ENCODE assay signal across 8 cellular contexts in the genomic region with DNA sequence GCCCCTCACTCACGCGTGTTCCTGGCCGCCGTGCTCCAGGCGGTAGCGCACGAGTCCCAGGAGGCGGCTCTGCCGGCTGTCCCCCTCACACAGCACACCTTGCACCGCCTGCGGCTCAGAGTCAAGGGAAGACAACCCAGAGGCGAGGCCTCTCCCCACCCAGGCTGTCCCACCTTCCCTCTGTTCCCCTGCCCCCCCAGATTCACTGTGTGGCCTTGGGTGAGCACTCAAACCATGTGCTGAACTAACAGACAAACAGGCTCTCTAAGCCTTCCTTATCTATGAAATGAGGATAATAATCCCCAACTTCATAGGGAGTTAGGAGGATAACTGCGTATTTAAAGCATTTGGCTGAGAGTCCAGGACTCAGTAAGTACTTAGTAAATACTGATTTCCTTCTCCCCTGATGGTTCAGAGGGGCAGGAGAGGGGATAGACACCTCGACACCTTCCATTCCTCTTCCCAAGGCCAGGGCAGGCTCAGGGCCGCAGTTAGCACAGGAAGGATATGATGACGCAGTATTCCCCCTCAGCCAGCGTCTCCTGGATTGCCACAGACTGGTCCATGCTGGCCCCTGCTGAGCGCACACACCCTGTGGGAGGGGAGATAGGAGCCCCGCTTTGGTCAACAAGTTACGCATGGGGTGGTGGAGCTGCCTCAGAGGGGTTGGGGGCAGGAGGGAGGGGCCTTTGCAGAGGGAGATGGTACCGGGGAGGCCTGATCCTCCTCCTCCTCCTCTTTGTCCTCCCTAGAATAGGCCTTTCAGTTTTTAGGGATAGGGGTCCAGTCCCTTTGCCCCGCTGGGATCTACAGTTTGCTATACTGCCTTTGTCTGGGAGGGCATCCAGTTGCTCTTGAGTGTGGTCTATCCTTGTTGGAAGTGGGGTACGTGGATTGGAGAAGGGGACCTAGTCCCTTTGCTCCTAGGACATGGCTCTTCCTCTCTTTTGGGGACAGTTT. TPM values are rescaled to one million over a fixed set of nuclear protein-coding genes. Genes with fewer than 3 reads are reported as not detected.
DNase-seq lines count a peak whose midpoint lies in the region; ATAC-seq and TF ChIP-seq lines count a peak whose summit lies in the region.

No MANE protein-coding gene starts in this region.

- no peaks in the 10 kb centered on the region for H3K79me2 ChIP-seq in neural cell (replicated peaks; ENCODE audit: insufficient read depth, low read length)

- TF ChIP-seq CTCF in CD14-positive monocyte (IDR thresholded peaks at IDR 0.05) = no peak
- no peak for TF ChIP-seq CTCF in HEK293 (tag by site-specific recombination; IDR thresholded peaks at IDR 0.05)
- no peak for TF ChIP-seq CTCF in activated B cell treated with CpG ODN at 0.5 μM for 24 hours (IDR thresholded peaks at IDR 0.05)
- no peak for TF ChIP-seq CTCF in neural cell (IDR thresholded peaks at IDR 0.05; ENCODE audit: poor library complexity, severe bottlenecking)

- H3K4me1 ChIP-seq in HEK293 (ENCODE audit: control insufficient read depth, insufficient read depth, low read length) = no peaks in the 10 kb centered on the region

- no peaks in the 10 kb centered on the region for H3K9me3 ChIP-seq in HEK293 (ENCODE audit: control insufficient read depth, insufficient read depth, low read depth, low read length)
- no peaks in the 10 kb centered on the region for H3K9me3 ChIP-seq in neural cell (ENCODE audit: low read length)

- DNase-seq in CD14-positive monocyte (ENCODE audit: low spot score) (no peak), activated B cell treated with CpG ODN at 0.5 μM for 24 hours (no peak), foreskin melanocyte (peak; percentile 29), NCI-H345 (lab: John Stamatoyannopoulos, UW) (no peak), SK-N-DZ (ENCODE audit: low spot score) (no peak)

- ATAC-seq in activated B cell treated with CpG ODN at 0.5 μM for 24 hours (ENCODE audit: low read depth) = no peak
- no peak for ATAC-seq in HG03108 (IDR thresholded peaks at IDR 0.05; ENCODE audit: unreplicated experiment)

- H3K36me3 ChIP-seq in HEK293 (ENCODE audit: control insufficient read depth in 2 of 2, insufficient read depth in 1 of 2, low read length in 2 of 2) (peaks cover 0 to 12% of the 10 kb centered on the region in 2 experiments; a peak in 1 of 3 replicates), neural cell (ENCODE audit: insufficient read depth, low read length) (no peaks in the 10 kb centered on the region)

- no peaks in the 10 kb centered on the region for H3K27me3 ChIP-seq in neural cell (ENCODE audit: insufficient read depth, low read depth, low read length)

- H3F3A ChIP-seq in neural cell (ENCODE audit: insufficient read depth, low read length, poor library complexity, severe bottlenecking) = no peaks in the 10 kb centered on the region

- H3K9me3 Mint-ChIP-seq in CD14-positive monocyte = no peaks in the 10 kb centered on the region
- no peaks in the 10 kb centered on the region for H3K9me3 Mint-ChIP-seq in activated B cell treated with CpG ODN at 0.5 μM for 24 hours

- no peaks in the 10 kb centered on the region for H4K20me1 ChIP-seq in neural cell (ENCODE audit: insufficient read depth)

- peaks cover 14 to 33% of the 10 kb centered on the region in 2 donors for H3K36me3 Mint-ChIP-seq in CD14-positive monocyte
- H3K36me3 Mint-ChIP-seq in activated B cell treated with CpG ODN at 0.5 μM for 24 hours (ENCODE audit: low read depth) = peaks cover 17% of the 10 kb centered on the region

- no peak for TF ChIP-seq RAD21 in neural cell (conservative IDR thresholded peaks at IDR 0.05)

- intact Hi-C loops in CD14-positive monocyte (cut with micrococcal nuclease) (no loop called here), activated B cell treated with CpG ODN at 0.5 μM for 24 hours (cut with micrococcal nuclease) (loop anchor here (5.0 kb wide), 1 partner anchor 254 kb away; a partner anchor contains a TSS)

- no peak for TF ChIP-seq EP300 in neural cell (conservative IDR thresholded peaks at IDR 0.05; ENCODE audit: poor library complexity, severe bottlenecking)

- POLR2A ChIA-PET in HEK293 (lab: Yijun Ruan, JAX) (interaction anchor here (0.5 to 1.4 kb wide), 2 partner anchors 8 to 15 kb away, joined by 4 to 8 read pairs; no protein-coding TSS in a partner anchor), activated B cell treated with CpG ODN at 0.5 μM for 24 hours (lab: Charles Lee) (interaction anchor here (0.6 to 2.5 kb wide), 6 partner anchors 15 to 138 kb away, joined by 3 to 17 read pairs (median 5); a partner anchor contains a TSS)

- H3K4me3 Mint-ChIP-seq in CD14-positive monocyte (peak overlapping the region; percentile 94 to 99), activated B cell treated with CpG ODN at 0.5 μM for 24 hours (peak overlapping the region; percentile 100)

- CTCF ChIA-PET in HEK293 (lab: Yijun Ruan, JAX) = interaction anchor here (1.1 kb wide), 1 partner anchor 13 kb away, joined by 4 read pairs; no protein-coding TSS in a partner anchor
- CTCF ChIA-PET in activated B cell treated with CpG ODN at 0.5 μM for 24 hours (lab: Charles Lee) = no interaction called here

- peak overlapping the region; percentile 74 for H2AFZ ChIP-seq in neural cell (ENCODE audit: low read depth, low read length)

- H3K4me1 Mint-ChIP-seq in CD14-positive monocyte (peaks cover 36% of the 10 kb centered on the region), activated B cell treated with CpG ODN at 0.5 μM for 24 hours (peaks cover 23% of the 10 kb centered on the region)

- no peaks in the 10 kb centered on the region for H3K27me3 Mint-ChIP-seq in CD14-positive monocyte (ENCODE audit: low read depth in 3 of 3)
- H3K27me3 Mint-ChIP-seq in activated B cell treated with CpG ODN at 0.5 μM for 24 hours = no peaks in the 10 kb centered on the region

- H3K4me3 ChIP-seq in HEK293 (ENCODE audit: low read depth, low read length) = peak overlapping the region; percentile 78
- peak overlapping the region; percentile 94 for H3K4me3 ChIP-seq in neural cell (ENCODE audit: low read length)

- peak overlapping the region; percentile 44; the same call in 1 of the 2 replicates for H3K27ac ChIP-seq in HEK293 (ENCODE audit: extremely low read depth, low read depth, low read length)
- H3K27ac ChIP-seq in neural cell (ENCODE audit: low read length) = peak overlapping the region; percentile 31

- peak overlapping the region; percentile 76 for H3K9ac ChIP-seq in neural cell (ENCODE audit: low read length)

- H3K4me2 ChIP-seq in neural cell (ENCODE audit: low read length) = peak overlapping the region; percentile 96

- H3K27ac Mint-ChIP-seq in CD14-positive monocyte (peak overlapping the region; percentile 83 to 97 (median 93)), activated B cell treated with CpG ODN at 0.5 μM for 24 hours (peak overlapping the region; percentile 97)

- no peaks in the 10 kb centered on the region for H3K9me2 ChIP-seq in neural cell (ENCODE audit: insufficient read depth, low read length)

TF ChIP-seq in HEK293, 187 proteins besides CTCF, POLR2A, EP300 and RAD21 (continues in another document):
- TF ChIP-seq ZNF155 (tag by site-specific recombination; IDR thresholded peaks at IDR 0.05) (no peak), ZNF169 (tag by site-specific recombination; IDR thresholded peaks at IDR 0.05) (no peak), ZBTB21 (tag by site-specific recombination; IDR thresholded peaks at IDR 0.05) (0 out of 2 replicates have a peak, but pooled peaks have one; percentile 66), BCL11A (tag by site-specific recombination; IDR thresholded peaks at IDR 0.05; ENCODE audit: low read depth) (no peak), ZBTB7A (tag by site-specific recombination; IDR thresholded peaks at IDR 0.05; ENCODE audit: low read depth) (no peak), ZNF426 (tag by site-specific recombination; IDR thresholded peaks at IDR 0.05) (no peak), ZNF610 (tag by site-specific recombination; IDR thresholded peaks at IDR 0.05; ENCODE audit: borderline replicate concordance) (no peak)

TF ChIP-seq in neural cell, 6 proteins besides CTCF, POLR2A, EP300 and RAD21 (continues in another document):
- no peak for TF ChIP-seq POLR2AphosphoS5 (IDR thresholded peaks at IDR 0.05)

RNA-seq across cellular contexts. Expression of a gene that starts 0.8 kb away (rescaled TPM):
- 1 to 10 TPM; 3.0 to 5.8 TPM for polyA plus RNA-seq in CD14-positive monocyte
- 63.4 and 70.3 TPM in 2 replicates for total RNA-seq in activated B cell treated with CpG ODN at 0.5 μM for 24 hours
- polyA plus RNA-seq in neural cell = 13.4 and 13.8 TPM in 2 replicates
- polyA minus RNA-seq in neural cell = 14.1 and 14.4 TPM in 2 replicates
- polyA plus RNA-seq in SK-N-DZ (2014; cell fraction: cytosol; rRNA removed) = 10.2 and 12.1 TPM in 2 replicates
- polyA plus RNA-seq in SK-N-DZ (2014; cell fraction: nucleus; rRNA removed) = 6.8 and 10.5 TPM in 2 replicates

RNA-seq across cellular contexts. Expression of a gene that starts 43.8 kb away (rescaled TPM):
- 10 to 100 TPM; 53.3 to 55.7 TPM for polyA plus RNA-seq in CD14-positive monocyte
- total RNA-seq in activated B cell treated with CpG ODN at 0.5 μM for 24 hours = 82.4 and 90.5 TPM in 2 replicates
- polyA plus RNA-seq in neural cell = 104 and 123 TPM in 2 replicates
- 111 and 133 TPM in 2 replicates for polyA minus RNA-seq in neural cell
- polyA plus RNA-seq in SK-N-DZ (2014; cell fraction: cytosol; rRNA removed) = 104 and 138 TPM in 2 replicates
- 89.0 and 153 TPM in 2 replicates for polyA plus RNA-seq in SK-N-DZ (2014; cell fraction: nucleus; rRNA removed)

RNA-seq across cellular contexts. Expression of a gene that starts 59.3 kb away (rescaled TPM):
- 10 to 100 TPM; 26.1 to 32.3 TPM for polyA plus RNA-seq in CD14-positive monocyte
- total RNA-seq in activated B cell treated with CpG ODN at 0.5 μM for 24 hours = 1.4 and 1.6 TPM in 2 replicates
- 3.3 and 3.5 TPM in 2 replicates for polyA plus RNA-seq in neural cell
- 1.2 TPM in 2 replicates for polyA minus RNA-seq in neural cell
- 8.5 and 9.1 TPM in 2 replicates for polyA plus RNA-seq in SK-N-DZ (2014; cell fraction: cytosol; rRNA removed)
- polyA plus RNA-seq in SK-N-DZ (2014; cell fraction: nucleus; rRNA removed) = 8.7 and 10.1 TPM in 2 replicates
